ENCODE assay signal across 8 cellular contexts in the genomic region with DNA sequence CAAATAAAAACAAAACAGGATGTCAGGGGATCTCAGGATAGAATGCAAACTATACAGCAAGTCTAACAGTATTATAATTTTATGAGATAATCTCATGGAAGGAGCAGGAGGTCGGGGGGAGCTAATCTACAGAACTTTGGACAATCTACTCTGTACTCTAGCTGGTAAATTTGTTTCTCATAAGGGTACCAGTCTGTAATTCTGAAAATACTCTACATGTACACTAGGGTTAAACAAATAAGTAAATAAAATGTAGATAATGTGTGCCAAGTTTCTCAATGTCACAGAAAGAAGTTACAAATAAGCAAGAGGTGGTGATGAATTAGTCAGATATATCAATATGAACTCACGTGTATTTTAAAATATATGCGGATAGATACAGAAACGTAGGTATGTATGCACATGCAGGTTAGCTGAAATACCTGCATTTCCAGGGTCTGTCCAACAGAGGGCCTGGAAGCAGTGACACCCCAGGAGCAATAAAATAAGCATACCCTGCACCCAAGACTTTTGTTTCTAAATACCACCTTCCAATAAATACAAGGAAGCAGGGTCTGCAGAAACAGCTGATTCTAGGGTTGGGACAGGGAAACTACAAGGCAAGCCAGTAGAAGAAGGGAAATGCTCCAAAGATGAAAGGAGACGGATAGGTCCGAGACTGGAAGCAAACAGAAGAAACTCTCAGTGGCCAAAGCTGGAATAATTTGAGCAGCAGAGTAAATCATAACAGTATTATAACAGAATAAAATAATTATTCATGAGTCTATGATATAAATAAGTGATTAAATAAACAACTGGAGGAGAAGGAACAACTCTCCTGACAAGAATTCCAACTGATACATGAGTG. TPM values are rescaled to one million over a fixed set of nuclear protein-coding genes. Genes with fewer than 3 reads are reported as not detected.
A peak's percentile ranks its signal among the peaks of the same experiment; 100 is the strongest.
DNase-seq lines count a peak whose midpoint lies in the region; ATAC-seq and TF ChIP-seq lines count a peak whose summit lies in the region.

No MANE protein-coding gene starts in this region.

- peak; percentile 96 for ATAC-seq in CD8-positive, alpha-beta T cell
- ATAC-seq in GM19328 (IDR thresholded peaks at IDR 0.05; ENCODE audit: unreplicated experiment) (peak; percentile 57), HG03025 (IDR thresholded peaks at IDR 0.05; ENCODE audit: low FRiP score, unreplicated experiment) (no peak)
- ATAC-seq in effector memory CD8-positive, alpha-beta T cell (replicated peaks): peak; percentile 86

- CTCF ChIA-PET in CD8-positive, alpha-beta T cell (lab: Charles Lee): interaction anchor here (0.7 to 4.6 kb wide), 27 partner anchors 9 to 350 kb away, joined by 3 to 30 read pairs (median 4); a partner anchor contains a TSS

- H3K27ac Mint-ChIP-seq in CD8-positive, alpha-beta T cell: no peak overlapping the region
- H3K27ac Mint-ChIP-seq in activated CD4-positive, alpha-beta T cell treated with anti-CD3 and anti-CD28 coated beads, Interleukin-2, amount 10 ng/mL, durations not matched to agents 24 days and 14 days: peak overlapping the region; percentile 83
- peak overlapping the region in 1 of 2 donors; percentile 30 for H3K27ac Mint-ChIP-seq in effector memory CD8-positive, alpha-beta T cell
- no peak overlapping the region for H3K27ac Mint-ChIP-seq in neural crest cell (ENCODE audit: unreplicated experiment)

- no peak overlapping the region for H3K4me3 ChIP-seq in CD8-positive, alpha-beta T cell (ENCODE audit: low read depth, low read length)

- peaks cover 15% of the 10 kb centered on the region for H3K4me1 Mint-ChIP-seq in CD8-positive, alpha-beta T cell (ENCODE audit: low read depth)
- peaks cover 42% of the 10 kb centered on the region for H3K4me1 Mint-ChIP-seq in activated CD4-positive, alpha-beta T cell treated with anti-CD3 and anti-CD28 coated beads, Interleukin-2, amount 10 ng/mL, durations not matched to agents 24 days and 14 days
- peaks cover 9 to 10% of the 10 kb centered on the region in 2 donors for H3K4me1 Mint-ChIP-seq in effector memory CD8-positive, alpha-beta T cell (ENCODE audit: low read depth in 2 of 2)
- H3K4me1 Mint-ChIP-seq in neural crest cell: peaks cover 37% of the 10 kb centered on the region

- no peaks in the 10 kb centered on the region for H3K27me3 Mint-ChIP-seq in CD8-positive, alpha-beta T cell (ENCODE audit: low read depth)
- H3K27me3 Mint-ChIP-seq in activated CD4-positive, alpha-beta T cell treated with anti-CD3 and anti-CD28 coated beads, Interleukin-2, amount 10 ng/mL, durations not matched to agents 24 days and 14 days: no peaks in the 10 kb centered on the region
- H3K27me3 Mint-ChIP-seq in effector memory CD8-positive, alpha-beta T cell: no peaks in the 10 kb centered on the region
- H3K27me3 Mint-ChIP-seq in neural crest cell (ENCODE audit: low read depth): no peaks in the 10 kb centered on the region

- no peaks in the 10 kb centered on the region for H3K36me3 ChIP-seq in CD8-positive, alpha-beta T cell (ENCODE audit: insufficient read depth, low read length)

- H3K9me3 Mint-ChIP-seq in CD8-positive, alpha-beta T cell: no peaks in the 10 kb centered on the region
- H3K9me3 Mint-ChIP-seq in activated CD4-positive, alpha-beta T cell treated with anti-CD3 and anti-CD28 coated beads, Interleukin-2, amount 10 ng/mL, durations not matched to agents 24 days and 14 days: no peaks in the 10 kb centered on the region
- no peaks in the 10 kb centered on the region for H3K9me3 Mint-ChIP-seq in effector memory CD8-positive, alpha-beta T cell
- no peaks in the 10 kb centered on the region for H3K9me3 Mint-ChIP-seq in neural crest cell

- POLR2A ChIA-PET in CD8-positive, alpha-beta T cell (lab: Charles Lee): interaction anchor here (0.9 to 1.5 kb wide), 4 partner anchors 17 to 158 kb away, joined by 3 to 5 read pairs (median 4); a partner anchor contains a TSS

- peak; percentile 80 for TF ChIP-seq CTCF in CD8-positive, alpha-beta T cell (IDR thresholded peaks at IDR 0.05)
- peak; percentile 76 for TF ChIP-seq CTCF in neural crest cell (conservative IDR thresholded peaks at IDR 0.05)

- H3K27me3 ChIP-seq in CD8-positive, alpha-beta T cell (ENCODE audit: insufficient read depth, low read length): no peaks in the 10 kb centered on the region

- no peak overlapping the region for H3K4me3 Mint-ChIP-seq in CD8-positive, alpha-beta T cell
- H3K4me3 Mint-ChIP-seq in activated CD4-positive, alpha-beta T cell treated with anti-CD3 and anti-CD28 coated beads, Interleukin-2, amount 10 ng/mL, durations not matched to agents 24 days and 14 days: peak overlapping the region; percentile 43
- H3K4me3 Mint-ChIP-seq in effector memory CD8-positive, alpha-beta T cell: peak overlapping the region; percentile 49 to 68
- H3K4me3 Mint-ChIP-seq in neural crest cell: no peak overlapping the region

- H3K36me3 Mint-ChIP-seq in CD8-positive, alpha-beta T cell: no peaks in the 10 kb centered on the region
- peaks cover 7% of the 10 kb centered on the region for H3K36me3 Mint-ChIP-seq in activated CD4-positive, alpha-beta T cell treated with anti-CD3 and anti-CD28 coated beads, Interleukin-2, amount 10 ng/mL, durations not matched to agents 24 days and 14 days (ENCODE audit: low read depth)
- H3K36me3 Mint-ChIP-seq in effector memory CD8-positive, alpha-beta T cell (ENCODE audit: insufficient read depth): peaks cover 26% of the 10 kb centered on the region
- H3K36me3 Mint-ChIP-seq in neural crest cell (ENCODE audit: low read depth): peaks cover 2% of the 10 kb centered on the region

- peak; percentile 27 to 68 (median 53) for DNase-seq in CD8-positive, alpha-beta T cell
- DNase-seq in HT1080 (ENCODE audit: low read depth): peak; percentile 40
- peak; percentile 85 for DNase-seq in activated CD4-positive, alpha-beta T cell treated with anti-CD3 and anti-CD28 coated beads, Interleukin-2, amount 10 ng/mL, durations not matched to agents 24 days and 14 days
- peak; percentile 43 to 45 (median 44) for DNase-seq in effector memory CD8-positive, alpha-beta T cell
- DNase-seq in neural crest cell (ENCODE audit: low read depth, low spot score): peak; percentile 5
- no peak for DNase-seq in inferior parietal cortex (ENCODE audit: extremely low spot score)

- no peaks in the 10 kb centered on the region for H3K4me1 ChIP-seq in CD8-positive, alpha-beta T cell (ENCODE audit: insufficient read depth, low read length)

- H3K27ac ChIP-seq in CD8-positive, alpha-beta T cell (ENCODE audit: low read depth, low read length): no peak overlapping the region

- intact Hi-C loops in CD8-positive, alpha-beta T cell (cut with DNase I, micrococcal nuclease): loop anchor here (1.0 to 10.0 kb wide), 6 partner anchors 27 to 281 kb away; a partner anchor contains a TSS
- intact Hi-C loops in activated CD4-positive, alpha-beta T cell treated with anti-CD3 and anti-CD28 coated beads, Interleukin-2, amount 10 ng/mL, durations not matched to agents 24 days and 14 days (cut with micrococcal nuclease): loop anchor here (1.0 kb wide), 3 partner anchors 28 to 106 kb away; a partner anchor contains a TSS

- H3K9me3 ChIP-seq in CD8-positive, alpha-beta T cell (ENCODE audit: low read length): no peaks in the 10 kb centered on the region

RNA-seq across cellular contexts. Expression of a gene that starts 27.8 kb away (rescaled TPM):
- 10 to 100 TPM; 25.4 to 32.7 TPM for total RNA-seq in CD8-positive, alpha-beta T cell
- 25.1 and 30.2 TPM in 2 replicates for total RNA-seq in HT1080 (2014; rRNA removed; shearing (Covaris generic))
- 31.5 and 38.2 TPM in 2 replicates for polyA plus RNA-seq in HT1080 (2015; cell fraction: cytosol; rRNA removed)
- 85.4 and 94.6 TPM in 2 replicates for polyA plus RNA-seq in HT1080 (2015; cell fraction: nucleus; rRNA removed)
- total RNA-seq in activated CD4-positive, alpha-beta T cell treated with anti-CD3 and anti-CD28 coated beads, Interleukin-2, amount 10 ng/mL, durations not matched to agents 24 days and 14 days: 120 and 126 TPM in 2 replicates
- total RNA-seq in neural crest cell: 105 and 106 TPM in 2 replicates

Comparison
In these comparisons a context has a peak if more than half of its experiments do, and no peak if none do; other contexts are left out.
1. H3K4me3 Mint-ChIP-seq: peak in activated CD4-positive, alpha-beta T cell treated with anti-CD3 and anti-CD28 coated beads, Interleukin-2, amount 10 ng/mL, durations not matched to agents 24 days and 14 days (single experiment) and effector memory CD8-positive, alpha-beta T cell (2 of 2); none in CD8-positive, alpha-beta T cell (single experiment) and neural crest cell (single experiment).